In genomic region chr2:27703638-27704341, GRCh38 we compare ENCODE assay signal across 8 cellular contexts. TPM values are rescaled to one million over a fixed set of nuclear protein-coding genes. Genes with fewer than 3 reads are reported as not detected.
DNase-seq lines count a peak whose midpoint lies in the region; ATAC-seq and TF ChIP-seq lines count a peak whose summit lies in the region.

No MANE protein-coding gene starts in this region.

- no peaks in the 10 kb centered on the region for H4K20me1 ChIP-seq in BLaER1 treated with 17β-estradiol and CSF1 and Interleukin-3, amounts not matched to agents 10 nM and 100 nM
- H4K20me1 ChIP-seq in H9 (ENCODE audit: control insufficient read depth, insufficient read depth, insufficient read length) (no peaks in the 10 kb centered on the region), mammary epithelial cell (ENCODE audit: insufficient read depth, low read length) (no peaks in the 10 kb centered on the region)

- H2BK15ac ChIP-seq in H9 (ENCODE audit: low read depth, low read length) = no peak overlapping the region

- H3K36me3 ChIP-seq in BLaER1 treated with 17β-estradiol and CSF1 and Interleukin-3, amounts not matched to agents 10 nM and 100 nM = peaks cover 0 to 4% (median 0%) of the 10 kb centered on the region in 11 experiments; a peak in 2 of 22 replicates
- no peaks in the 10 kb centered on the region for H3K36me3 ChIP-seq in mammary epithelial cell (ENCODE audit: insufficient read depth, low read length)
- no peaks in the 10 kb centered on the region for H3K36me3 ChIP-seq in kidney epithelial cell (ENCODE audit: control insufficient read depth, insufficient read depth, low read length)

- no peak overlapping the region for H2BK5ac ChIP-seq in H9 (ENCODE audit: insufficient read length, low read length)

- no peaks in the 10 kb centered on the region for H3K9me3 Mint-ChIP-seq in H9

- no peaks in the 10 kb centered on the region for H3K79me1 ChIP-seq in H9 (ENCODE audit: insufficient read depth, low read depth, low read length, poor library complexity, severe bottlenecking)

- TF ChIP-seq CTCF in H9 (conservative IDR thresholded peaks at IDR 0.05) = peak; percentile 94
- TF ChIP-seq CTCF in WI38 (IDR thresholded peaks at IDR 0.05; ENCODE audit: low read depth, low read length) = peak; percentile 77
- peak; percentile 91 to 93 for TF ChIP-seq CTCF in mammary epithelial cell (conservative IDR thresholded peaks at IDR 0.05 in 1 of 2, IDR thresholded peaks at IDR 0.05 in 1 of 2; ENCODE audit: extremely low read depth in 1 of 2, insufficient read depth in 1 of 2, low read depth in 1 of 2, low read length in 2 of 2)
- TF ChIP-seq CTCF in kidney epithelial cell (IDR thresholded peaks at IDR 0.05; ENCODE audit: insufficient read depth, low read length, poor library complexity, severe bottlenecking) = peak; percentile 84

- no peak overlapping the region for H3K4me3 ChIP-seq in BLaER1 treated with 17β-estradiol and CSF1 and Interleukin-3, amounts not matched to agents 10 nM and 100 nM
- H3K4me3 ChIP-seq in WI38 (ENCODE audit: low read depth, low read length) = no peak overlapping the region
- H3K4me3 ChIP-seq in mammary epithelial cell (replicated peaks in 1 of 3; ENCODE audit: insufficient read depth in 1 of 3, low read depth in 2 of 3, low read length in 3 of 3) = no peak overlapping the region
- H3K4me3 ChIP-seq in kidney epithelial cell (ENCODE audit: low read depth, low read length) = no peak overlapping the region

- no TSS peak for BruUV-seq in mammary epithelial cell (replicated peaks; lab: Mats Ljungman, UMichigan)

- H3K9me3 ChIP-seq in BLaER1 treated with 17β-estradiol and CSF1 and Interleukin-3, amounts not matched to agents 10 nM and 100 nM (replicated peaks in 1 of 11) = no peaks in the 10 kb centered on the region
- no peaks in the 10 kb centered on the region for H3K9me3 ChIP-seq in H9 (ENCODE audit: control insufficient read depth, low read depth, low read length)
- no peaks in the 10 kb centered on the region for H3K9me3 ChIP-seq in mammary epithelial cell (replicated peaks; ENCODE audit: insufficient read depth, low read length)

- H3K18ac ChIP-seq in H9 (ENCODE audit: insufficient read length, low read depth, low read length) = no peak overlapping the region

- H3K79me2 ChIP-seq in H9 (ENCODE audit: insufficient read depth, low read length) (no peaks in the 10 kb centered on the region), mammary epithelial cell (ENCODE audit: insufficient read depth, low read length) (no peaks in the 10 kb centered on the region)

- no peaks in the 10 kb centered on the region; a peak in 1 of 7 replicates for H3K36me3 Mint-ChIP-seq in H9 (ENCODE audit: insufficient read depth in 1 of 3, low read depth in 3 of 3)

- no peak overlapping the region for H2BK120ac ChIP-seq in H9 (ENCODE audit: low read depth, low read length, poor library complexity, severe bottlenecking)

- in situ Hi-C loops in mammary epithelial cell (cut with MboI; ENCODE audit: low sequenced_read_pairs in 2 of 2) = loop anchor here in 1 of 2 donors (10.0 kb wide), 1 partner anchor 701 kb away; no protein-coding TSS in a partner anchor

- ATAC-seq in HG03442 (IDR thresholded peaks at IDR 0.05; ENCODE audit: unreplicated experiment) = no peak

- H2AFZ ChIP-seq in H9 (ENCODE audit: low read length) (no peak overlapping the region), mammary epithelial cell (ENCODE audit: low read depth, low read length) (peak overlapping the region; percentile 49)

- H3K23me2 ChIP-seq in H9 (ENCODE audit: insufficient read length, low read depth, low read length, poor library complexity, severe bottlenecking) = no peaks in the 10 kb centered on the region

- H2AK5ac ChIP-seq in H9 (ENCODE audit: insufficient read length, low read length) = no peak overlapping the region

- no peak overlapping the region for H3K27ac Mint-ChIP-seq in H9

- peak overlapping the region in 8 of 11 experiments; percentile 38 to 69 (median 60); a peak in 12 of 22 replicates for H3K4me2 ChIP-seq in BLaER1 treated with 17β-estradiol and CSF1 and Interleukin-3, amounts not matched to agents 10 nM and 100 nM
- H3K4me2 ChIP-seq in H9 (ENCODE audit: insufficient read depth, insufficient read length, low read length) (no peak overlapping the region), mammary epithelial cell (ENCODE audit: insufficient read depth, low read depth, low read length) (no peak overlapping the region)

- H3K27ac ChIP-seq in BLaER1 treated with 17β-estradiol and CSF1 and Interleukin-3, amounts not matched to agents 10 nM and 100 nM = peak overlapping the region in 6 of 11 experiments; percentile 7 to 57 (median 40); a peak in 10 of 22 replicates
- H3K27ac ChIP-seq in H9 (ENCODE audit: insufficient read length, low read depth, low read length) (no peak overlapping the region), mammary epithelial cell (ENCODE audit: insufficient read depth, low read depth, low read length) (no peak overlapping the region)

- H4K5ac ChIP-seq in H9 (ENCODE audit: insufficient read length, low read depth, low read length) = no peak overlapping the region

- no peak overlapping the region for H3K56ac ChIP-seq in H9 (ENCODE audit: insufficient read length, low read depth, low read length)

- no peak overlapping the region for H3T11ph ChIP-seq in H9 (ENCODE audit: low read length)

- intact Hi-C loops in mammary epithelial cell (cut with micrococcal nuclease) = loop anchor here (1.0 to 10.0 kb wide), 9 partner anchors 50 to 1051 kb away; partner anchors contain the start of genes BABAM2, PPP1CB and RBKS

- H2BK12ac ChIP-seq in H9 (ENCODE audit: insufficient read length, low read depth, low read length) = no peak overlapping the region

- peaks cover 10 to 21% of the 10 kb centered on the region in 2 experiments for H3K4me1 Mint-ChIP-seq in H9

- no peak overlapping the region for H2BK20ac ChIP-seq in H9 (ENCODE audit: low read depth, low read length, poor library complexity, severe bottlenecking)

- no peak overlapping the region for H3K14ac ChIP-seq in H9 (ENCODE audit: insufficient read depth, low read length)

- CTCF ChIA-PET in mammary epithelial cell (lab: Charles Lee; ENCODE audit: low non-redundant PET) = interaction anchor here (0.5 to 1.2 kb wide), 6 partner anchors 20 to 750 kb away, joined by 3 to 9 read pairs (median 4); no protein-coding TSS in a partner anchor

- no peaks in the 10 kb centered on the region for H3K27me3 Mint-ChIP-seq in H9 (ENCODE audit: low read depth)

- H3K9ac ChIP-seq in BLaER1 treated with 17β-estradiol and CSF1 and Interleukin-3, amounts not matched to agents 10 nM and 100 nM = peak overlapping the region in 6 of 11 experiments; percentile 5 to 50 (median 24); a peak in 6 of 22 replicates
- no peak overlapping the region for H3K9ac ChIP-seq in H9 (ENCODE audit: extremely low read depth, insufficient read length, low read length)
- peak overlapping the region; percentile 41 for H3K9ac ChIP-seq in mammary epithelial cell (ENCODE audit: insufficient read depth, low read length)

- no peak overlapping the region for H3K23ac ChIP-seq in H9 (ENCODE audit: insufficient read length, low read depth, low read length)

- WGBS in H9 (ENCODE audit: extremely low coverage, insufficient read length, low lambda C conversion rate) = no CpG with 5 or more reads among the region's 9 CpGs
- WGBS in mammary epithelial cell (ENCODE audit: low coverage, missing lambda C conversion rate) = 30% methylated on average over 9 of the region's 9 CpGs

- peak; percentile 87 for DNase-seq in H9
- DNase-seq in NCI-H226 = peak; percentile 72
- peak; percentile 80 for DNase-seq in mammary epithelial cell
- DNase-seq in kidney epithelial cell (ENCODE audit: low read depth) = no peak
- peak; percentile 77 to 83 (median 80) for DNase-seq in stimulated activated CD4-positive, alpha-beta T cell treated with anti-CD3 and anti-CD28 coated beads, Interleukin-1b, Interleukin-23, amount 100 ng/mL, for 24 hours (ENCODE audit: low read depth in 4 of 4, low spot score in 1 of 4)

- no peak overlapping the region for H4K91ac ChIP-seq in H9 (ENCODE audit: insufficient read length, low read depth, low read length)

- dilution Hi-C loops in mammary epithelial cell (cut with HindIII; ENCODE audit: low sequenced_read_pairs) = loop anchor here (25.0 kb wide), 1 partner anchor 709 kb away; no protein-coding TSS in a partner anchor

- no peak overlapping the region for H4K8ac ChIP-seq in H9 (replicated peaks; ENCODE audit: insufficient read length, low read depth, low read length)

- no peaks in the 10 kb centered on the region for H3K27me3 ChIP-seq in BLaER1 treated with 17β-estradiol and CSF1 and Interleukin-3, amounts not matched to agents 10 nM and 100 nM
- H3K27me3 ChIP-seq in H9 (ENCODE audit: insufficient read depth, low read length) (no peaks in the 10 kb centered on the region), mammary epithelial cell (ENCODE audit: insufficient read depth, low read length) (no peaks in the 10 kb centered on the region), kidney epithelial cell (ENCODE audit: control insufficient read depth, insufficient read depth, low read length) (no peaks in the 10 kb centered on the region)

- H3K4me1 ChIP-seq in BLaER1 treated with 17β-estradiol and CSF1 and Interleukin-3, amounts not matched to agents 10 nM and 100 nM = peaks cover 0 to 38% (median 28%) of the 10 kb centered on the region in 10 experiments; a peak in 17 of 20 replicates
- H3K4me1 ChIP-seq in H9 (ENCODE audit: insufficient read depth, low read length) = no peaks in the 10 kb centered on the region; the same call in 1 of the 2 replicates
- H3K4me1 ChIP-seq in mammary epithelial cell (ENCODE audit: insufficient read depth, low read length) = peaks cover 40% of the 10 kb centered on the region

- no peak overlapping the region for H3K4ac ChIP-seq in H9 (ENCODE audit: low read depth, low read length)

- no peak overlapping the region for H3K4me3 Mint-ChIP-seq in H9

RNA-seq across cellular contexts. Expression of gene SLC4A1AP, which starts 40.1 kb away (rescaled TPM):
- total RNA-seq in H9 (2021) (18.8 and 20.8 TPM in 2 replicates), mammary epithelial cell (10 to 100 TPM; 23.8 to 26.1 TPM), kidney epithelial cell (25.0 and 26.4 TPM in 2 replicates)
- 10.9 TPM for polyA plus RNA-seq in mammary epithelial cell
- polyA minus RNA-seq in mammary epithelial cell = 5.4 TPM

RNA-seq across cellular contexts. Expression of gene SUPT7L, which starts 40.4 kb away (rescaled TPM):
- total RNA-seq in H9 (2021) (28.9 and 30.4 TPM in 2 replicates), mammary epithelial cell (10 to 100 TPM; 31.2 to 46.2 TPM), kidney epithelial cell (25.6 and 36.3 TPM in 2 replicates)
- polyA plus RNA-seq in mammary epithelial cell = 28.8 TPM
- polyA minus RNA-seq in mammary epithelial cell = 13.9 TPM

Comparison
In these comparisons a context has a peak if more than half of its experiments do, and no peak if none do; other contexts are left out.
1. H3K27ac ChIP-seq: peak in BLaER1 treated with 17β-estradiol and CSF1 and Interleukin-3, amounts not matched to agents 10 nM and 100 nM (6 of 11); none in H9 (single experiment) and mammary epithelial cell (single experiment).
2. H3K4me2 ChIP-seq: peak in BLaER1 treated with 17β-estradiol and CSF1 and Interleukin-3, amounts not matched to agents 10 nM and 100 nM (8 of 11); none in H9 (single experiment) and mammary epithelial cell (single experiment).
3. Peak in every context shown above with its lines, with median percentiles within 50 percentile points of each other: CTCF ChIP-seq.